1 cellular context compared by ENCODE assay signal in the genomic region with DNA sequence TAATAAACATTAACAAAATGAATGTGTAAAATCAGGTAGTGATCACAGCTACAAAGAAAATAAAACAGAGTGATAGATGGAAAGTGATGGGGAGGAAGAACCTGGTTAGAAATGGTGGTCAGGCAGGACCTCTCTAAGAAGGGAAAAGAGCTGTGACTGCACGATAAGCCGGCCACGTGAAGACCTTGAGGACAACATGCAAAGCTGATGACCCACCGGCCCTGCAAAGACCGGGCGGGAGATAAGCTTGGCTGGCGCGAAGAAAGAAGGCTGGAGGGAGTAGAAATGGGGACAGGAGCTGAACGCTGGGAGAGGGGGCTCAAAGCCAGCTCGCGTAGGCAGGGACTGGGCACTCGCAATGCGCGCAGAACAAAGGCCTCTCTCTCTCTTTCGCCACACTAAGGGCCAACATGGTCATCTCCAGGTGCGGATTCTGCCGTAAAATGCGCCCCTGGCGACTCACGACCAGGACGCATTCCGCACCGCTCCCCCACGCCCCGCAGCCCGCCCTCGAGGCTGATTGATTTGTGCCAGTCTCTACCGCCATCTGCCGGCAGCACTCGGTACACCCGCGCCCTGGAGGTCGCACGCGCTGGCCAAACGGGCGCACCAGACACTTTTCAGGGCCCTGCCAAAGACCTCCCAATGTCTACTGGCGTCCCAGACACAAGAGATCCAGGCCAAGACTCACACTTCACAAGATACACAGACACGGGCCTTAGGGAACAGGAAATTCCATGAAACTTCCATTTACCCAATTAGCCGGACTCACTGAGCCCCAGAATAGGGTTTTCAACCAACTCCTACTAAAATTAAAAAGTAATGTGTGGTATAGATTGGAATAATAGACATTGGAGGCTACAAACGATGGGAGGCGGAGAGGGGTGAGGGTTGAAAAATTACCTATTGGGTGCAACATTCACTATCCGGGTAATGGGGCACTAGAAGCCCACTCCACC.
A peak's percentile ranks its signal among the peaks of the same experiment; 100 is the strongest.
TF ChIP-seq lines count a peak whose summit lies in the region.

No MANE protein-coding gene starts in this region.

TF ChIP-seq in HEK293, 187 proteins besides CTCF, POLR2A, EP300 and RAD21 (continued from another document and continues in another):
- TF ChIP-seq ZSCAN16 (tag by site-specific recombination; IDR thresholded peaks at IDR 0.05): no peak
- TF ChIP-seq KLF9 (tag by site-specific recombination; IDR thresholded peaks at IDR 0.05; ENCODE audit: low read depth): peak; percentile 62; the same call in 1 of the 2 replicates
- peak; percentile 74 for TF ChIP-seq ZEB2 (tag by site-specific recombination; IDR thresholded peaks at IDR 0.05)
- TF ChIP-seq HIC1 (tag by site-specific recombination; IDR thresholded peaks at IDR 0.05): no peak
- no peak for TF ChIP-seq ZNF23 (tag by site-specific recombination; IDR thresholded peaks at IDR 0.05; ENCODE audit: borderline replicate concordance)
- TF ChIP-seq ZNF777 (tag by site-specific recombination; IDR thresholded peaks at IDR 0.05; ENCODE audit: borderline replicate concordance): 0 out of 2 replicates have a peak, but pooled peaks have one; percentile 52
- TF ChIP-seq AEBP2 (tag by site-specific recombination; IDR thresholded peaks at IDR 0.05; ENCODE audit: borderline replicate concordance): no peak
- peak; percentile 79 for TF ChIP-seq EGR2 (tag by site-specific recombination; IDR thresholded peaks at IDR 0.05; ENCODE audit: low read depth)
- TF ChIP-seq SP7 (tag by site-specific recombination; IDR thresholded peaks at IDR 0.05): peak; percentile 79
- TF ChIP-seq SCRT2 (tag by site-specific recombination; IDR thresholded peaks at IDR 0.05): peak; percentile 29; the same call in 1 of the 2 replicates
- TF ChIP-seq, protein P1, sequence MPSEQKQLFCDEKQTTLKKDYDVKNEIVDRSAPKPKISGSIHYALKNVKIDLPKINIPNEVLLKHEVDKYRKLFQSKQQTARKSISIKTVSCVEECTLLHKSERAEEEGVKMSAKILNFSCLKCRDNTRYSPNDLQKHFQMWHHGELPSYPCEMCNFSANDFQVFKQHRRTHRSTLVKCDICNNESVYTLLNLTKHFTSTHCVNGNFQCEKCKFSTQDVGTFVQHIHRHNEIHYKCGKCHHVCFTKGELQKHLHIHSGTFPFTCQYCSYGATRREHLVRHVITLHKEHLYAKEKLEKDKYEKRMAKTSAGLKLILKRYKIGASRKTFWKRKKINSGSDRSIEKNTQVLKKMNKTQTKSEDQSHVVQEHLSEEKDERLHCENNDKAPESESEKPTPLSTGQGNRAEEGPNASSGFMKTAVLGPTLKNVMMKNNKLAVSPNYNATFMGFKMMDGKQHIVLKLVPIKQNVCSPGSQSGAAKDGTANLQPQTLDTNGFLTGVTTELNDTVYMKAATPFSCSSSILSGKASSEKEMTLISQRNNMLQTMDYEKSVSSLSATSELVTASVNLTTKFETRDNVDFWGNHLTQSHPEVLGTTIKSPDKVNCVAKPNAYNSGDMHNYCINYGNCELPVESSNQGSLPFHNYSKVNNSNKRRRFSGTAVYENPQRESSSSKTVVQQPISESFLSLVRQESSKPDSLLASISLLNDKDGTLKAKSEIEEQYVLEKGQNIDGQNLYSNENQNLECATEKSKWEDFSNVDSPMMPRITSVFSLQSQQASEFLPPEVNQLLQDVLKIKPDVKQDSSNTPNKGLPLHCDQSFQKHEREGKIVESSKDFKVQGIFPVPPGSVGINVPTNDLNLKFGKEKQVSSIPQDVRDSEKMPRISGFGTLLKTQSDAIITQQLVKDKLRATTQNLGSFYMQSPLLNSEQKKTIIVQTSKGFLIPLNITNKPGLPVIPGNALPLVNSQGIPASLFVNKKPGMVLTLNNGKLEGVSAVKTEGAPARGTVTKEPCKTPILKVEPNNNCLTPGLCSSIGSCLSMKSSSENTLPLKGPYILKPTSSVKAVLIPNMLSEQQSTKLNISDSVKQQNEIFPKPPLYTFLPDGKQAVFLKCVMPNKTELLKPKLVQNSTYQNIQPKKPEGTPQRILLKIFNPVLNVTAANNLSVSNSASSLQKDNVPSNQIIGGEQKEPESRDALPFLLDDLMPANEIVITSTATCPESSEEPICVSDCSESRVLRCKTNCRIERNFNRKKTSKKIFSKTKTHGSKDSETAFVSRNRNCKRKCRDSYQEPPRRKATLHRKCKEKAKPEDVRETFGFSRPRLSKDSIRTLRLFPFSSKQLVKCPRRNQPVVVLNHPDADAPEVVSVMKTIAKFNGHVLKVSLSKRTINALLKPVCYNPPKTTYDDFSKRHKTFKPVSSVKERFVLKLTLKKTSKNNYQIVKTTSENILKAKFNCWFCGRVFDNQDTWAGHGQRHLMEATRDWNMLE (tag by site-specific recombination; conservative IDR thresholded peaks at IDR 0.05; ENCODE audit: low read depth): peak; percentile 72
- TF ChIP-seq, protein P2, sequence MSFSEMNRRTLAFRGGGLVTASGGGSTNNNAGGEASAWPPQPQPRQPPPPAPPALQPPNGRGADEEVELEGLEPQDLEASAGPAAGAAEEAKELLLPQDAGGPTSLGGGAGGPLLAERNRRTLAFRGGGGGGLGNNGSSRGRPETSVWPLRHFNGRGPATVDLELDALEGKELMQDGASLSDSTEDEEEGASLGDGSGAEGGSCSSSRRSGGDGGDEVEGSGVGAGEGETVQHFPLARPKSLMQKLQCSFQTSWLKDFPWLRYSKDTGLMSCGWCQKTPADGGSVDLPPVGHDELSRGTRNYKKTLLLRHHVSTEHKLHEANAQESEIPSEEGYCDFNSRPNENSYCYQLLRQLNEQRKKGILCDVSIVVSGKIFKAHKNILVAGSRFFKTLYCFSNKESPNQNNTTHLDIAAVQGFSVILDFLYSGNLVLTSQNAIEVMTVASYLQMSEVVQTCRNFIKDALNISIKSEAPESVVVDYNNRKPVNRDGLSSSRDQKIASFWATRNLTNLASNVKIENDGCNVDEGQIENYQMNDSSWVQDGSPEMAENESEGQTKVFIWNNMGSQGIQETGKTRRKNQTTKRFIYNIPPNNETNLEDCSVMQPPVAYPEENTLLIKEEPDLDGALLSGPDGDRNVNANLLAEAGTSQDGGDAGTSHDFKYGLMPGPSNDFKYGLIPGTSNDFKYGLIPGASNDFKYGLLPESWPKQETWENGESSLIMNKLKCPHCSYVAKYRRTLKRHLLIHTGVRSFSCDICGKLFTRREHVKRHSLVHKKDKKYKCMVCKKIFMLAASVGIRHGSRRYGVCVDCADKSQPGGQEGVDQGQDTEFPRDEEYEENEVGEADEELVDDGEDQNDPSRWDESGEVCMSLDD (tag by site-specific recombination; IDR thresholded peaks at IDR 0.05): peak; percentile 57; the same call in 1 of the 2 replicates
- peak; percentile 51; the same call in 1 of the 2 replicates for TF ChIP-seq KLF8 (tag by site-specific recombination; IDR thresholded peaks at IDR 0.05)
- TF ChIP-seq, protein P3, sequence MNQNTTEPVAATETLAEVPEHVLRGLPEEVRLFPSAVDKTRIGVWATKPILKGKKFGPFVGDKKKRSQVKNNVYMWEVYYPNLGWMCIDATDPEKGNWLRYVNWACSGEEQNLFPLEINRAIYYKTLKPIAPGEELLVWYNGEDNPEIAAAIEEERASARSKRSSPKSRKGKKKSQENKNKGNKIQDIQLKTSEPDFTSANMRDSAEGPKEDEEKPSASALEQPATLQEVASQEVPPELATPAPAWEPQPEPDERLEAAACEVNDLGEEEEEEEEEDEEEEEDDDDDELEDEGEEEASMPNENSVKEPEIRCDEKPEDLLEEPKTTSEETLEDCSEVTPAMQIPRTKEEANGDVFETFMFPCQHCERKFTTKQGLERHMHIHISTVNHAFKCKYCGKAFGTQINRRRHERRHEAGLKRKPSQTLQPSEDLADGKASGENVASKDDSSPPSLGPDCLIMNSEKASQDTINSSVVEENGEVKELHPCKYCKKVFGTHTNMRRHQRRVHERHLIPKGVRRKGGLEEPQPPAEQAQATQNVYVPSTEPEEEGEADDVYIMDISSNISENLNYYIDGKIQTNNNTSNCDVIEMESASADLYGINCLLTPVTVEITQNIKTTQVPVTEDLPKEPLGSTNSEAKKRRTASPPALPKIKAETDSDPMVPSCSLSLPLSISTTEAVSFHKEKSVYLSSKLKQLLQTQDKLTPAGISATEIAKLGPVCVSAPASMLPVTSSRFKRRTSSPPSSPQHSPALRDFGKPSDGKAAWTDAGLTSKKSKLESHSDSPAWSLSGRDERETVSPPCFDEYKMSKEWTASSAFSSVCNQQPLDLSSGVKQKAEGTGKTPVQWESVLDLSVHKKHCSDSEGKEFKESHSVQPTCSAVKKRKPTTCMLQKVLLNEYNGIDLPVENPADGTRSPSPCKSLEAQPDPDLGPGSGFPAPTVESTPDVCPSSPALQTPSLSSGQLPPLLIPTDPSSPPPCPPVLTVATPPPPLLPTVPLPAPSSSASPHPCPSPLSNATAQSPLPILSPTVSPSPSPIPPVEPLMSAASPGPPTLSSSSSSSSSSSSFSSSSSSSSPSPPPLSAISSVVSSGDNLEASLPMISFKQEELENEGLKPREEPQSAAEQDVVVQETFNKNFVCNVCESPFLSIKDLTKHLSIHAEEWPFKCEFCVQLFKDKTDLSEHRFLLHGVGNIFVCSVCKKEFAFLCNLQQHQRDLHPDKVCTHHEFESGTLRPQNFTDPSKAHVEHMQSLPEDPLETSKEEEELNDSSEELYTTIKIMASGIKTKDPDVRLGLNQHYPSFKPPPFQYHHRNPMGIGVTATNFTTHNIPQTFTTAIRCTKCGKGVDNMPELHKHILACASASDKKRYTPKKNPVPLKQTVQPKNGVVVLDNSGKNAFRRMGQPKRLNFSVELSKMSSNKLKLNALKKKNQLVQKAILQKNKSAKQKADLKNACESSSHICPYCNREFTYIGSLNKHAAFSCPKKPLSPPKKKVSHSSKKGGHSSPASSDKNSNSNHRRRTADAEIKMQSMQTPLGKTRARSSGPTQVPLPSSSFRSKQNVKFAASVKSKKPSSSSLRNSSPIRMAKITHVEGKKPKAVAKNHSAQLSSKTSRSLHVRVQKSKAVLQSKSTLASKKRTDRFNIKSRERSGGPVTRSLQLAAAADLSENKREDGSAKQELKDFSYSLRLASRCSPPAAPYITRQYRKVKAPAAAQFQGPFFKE (tag by site-specific recombination; IDR thresholded peaks at IDR 0.05; ENCODE audit: borderline replicate concordance): no peak
- 0 out of 2 replicates have a peak, but pooled peaks have one; percentile 24 for TF ChIP-seq KLF7 (tag by site-specific recombination; IDR thresholded peaks at IDR 0.05; ENCODE audit: borderline replicate concordance)
- TF ChIP-seq, protein P4, sequence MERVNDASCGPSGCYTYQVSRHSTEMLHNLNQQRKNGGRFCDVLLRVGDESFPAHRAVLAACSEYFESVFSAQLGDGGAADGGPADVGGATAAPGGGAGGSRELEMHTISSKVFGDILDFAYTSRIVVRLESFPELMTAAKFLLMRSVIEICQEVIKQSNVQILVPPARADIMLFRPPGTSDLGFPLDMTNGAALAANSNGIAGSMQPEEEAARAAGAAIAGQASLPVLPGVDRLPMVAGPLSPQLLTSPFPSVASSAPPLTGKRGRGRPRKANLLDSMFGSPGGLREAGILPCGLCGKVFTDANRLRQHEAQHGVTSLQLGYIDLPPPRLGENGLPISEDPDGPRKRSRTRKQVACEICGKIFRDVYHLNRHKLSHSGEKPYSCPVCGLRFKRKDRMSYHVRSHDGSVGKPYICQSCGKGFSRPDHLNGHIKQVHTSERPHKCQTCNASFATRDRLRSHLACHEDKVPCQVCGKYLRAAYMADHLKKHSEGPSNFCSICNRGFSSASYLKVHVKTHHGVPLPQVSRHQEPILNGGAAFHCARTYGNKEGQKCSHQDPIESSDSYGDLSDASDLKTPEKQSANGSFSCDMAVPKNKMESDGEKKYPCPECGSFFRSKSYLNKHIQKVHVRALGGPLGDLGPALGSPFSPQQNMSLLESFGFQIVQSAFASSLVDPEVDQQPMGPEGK (tag by site-specific recombination; IDR thresholded peaks at IDR 0.05): peak; percentile 72; the same call in 1 of the 2 replicates
- TF ChIP-seq ZNF792 (tag by site-specific recombination; IDR thresholded peaks at IDR 0.05): no peak
- peak; percentile 16; the same call in 1 of the 2 replicates for TF ChIP-seq ZBTB17 (tag by site-specific recombination; IDR thresholded peaks at IDR 0.05)
- no peak for TF ChIP-seq ZNF121 (tag by site-specific recombination; IDR thresholded peaks at IDR 0.05)
- TF ChIP-seq ZNF843 (tag by site-specific recombination; IDR thresholded peaks at IDR 0.05): no peak
- TF ChIP-seq ZSCAN30 (tag by site-specific recombination; IDR thresholded peaks at IDR 0.05): 0 out of 2 replicates have a peak, but pooled peaks have one; percentile 13
- peak; percentile 51; the same call in 1 of the 2 replicates for TF ChIP-seq ZNF341 (tag by site-specific recombination; IDR thresholded peaks at IDR 0.05; ENCODE audit: low read depth)
- no peak for TF ChIP-seq ZNF138 (tag by site-specific recombination; IDR thresholded peaks at IDR 0.05; ENCODE audit: borderline replicate concordance)
- TF ChIP-seq HOXA7 (CRISPR knock-in tag; IDR thresholded peaks at IDR 0.05; ENCODE audit: borderline replicate concordance): no peak
